2 cellular contexts compared by ENCODE assay signal in genomic region chr9:99822096-99822595, GRCh38.
TF ChIP-seq lines count a peak whose summit lies in the region.

No MANE protein-coding gene starts in this region.

TF ChIP-seq in K562, 482 proteins besides CTCF, POLR2A, EP300 and RAD21 (continued from another document):
- TF ChIP-seq ATF4 (CRISPR knock-in tag; IDR thresholded peaks at IDR 0.05), result no peak
- no peak for TF ChIP-seq KAT7 (CRISPR knock-in tag; IDR thresholded peaks at IDR 0.05; ENCODE audit: borderline replicate concordance)
- 0 out of 2 replicates have a peak, but pooled peaks have one; percentile 15 for TF ChIP-seq ZBTB7A (IDR thresholded peaks at IDR 0.05; ENCODE audit: borderline replicate concordance, control insufficient read depth, low read depth, low read length)
- 0 out of 2 replicates have a peak, but pooled peaks have one; percentile 7 for TF ChIP-seq RUNX1 (IDR thresholded peaks at IDR 0.05; ENCODE audit: low read depth)
- TF ChIP-seq KDM1A (IDR thresholded peaks at IDR 0.05), result peak in 1 of 2 experiments; percentile 6; a peak in 1 of 4 replicates
- peak; percentile 24 for TF ChIP-seq KDM5B (IDR thresholded peaks at IDR 0.05; ENCODE audit: insufficient replicate concordance, low read depth, low read length)

TF ChIP-seq in liver, 16 proteins besides CTCF, POLR2A, EP300 and RAD21 (continued from another document):
- TF ChIP-seq ZBTB33 (IDR thresholded peaks at IDR 0.05) (no peak), GABPA (IDR thresholded peaks at IDR 0.05 in 1 of 2, conservative IDR thresholded peaks at IDR 0.05 in 1 of 2) (no peak), ATF3 (IDR thresholded peaks at IDR 0.05) (no peak), FOXA2 (IDR thresholded peaks at IDR 0.05) (no peak), JUND (IDR thresholded peaks at IDR 0.05) (no peak), MAX (IDR thresholded peaks at IDR 0.05) (no peak), FOXA1 (IDR thresholded peaks at IDR 0.05) (no peak), YY1 (IDR thresholded peaks at IDR 0.05) (no peak), REST (IDR thresholded peaks at IDR 0.05) (no peak), HNF4G (IDR thresholded peaks at IDR 0.05) (no peak), NR2F2 (IDR thresholded peaks at IDR 0.05) (no peak), RXRA (IDR thresholded peaks at IDR 0.05) (no peak), TAF1 (conservative IDR thresholded peaks at IDR 0.05) (no peak)
TF ChIP-seq in liver: peak in this region for 0.
